8 cellular contexts compared by ENCODE assay signal in genomic region chr21:35940074-35940927, GRCh38.
DNase-seq lines count a peak whose midpoint lies in the region; ATAC-seq and TF ChIP-seq lines count a peak whose summit lies in the region.

No MANE protein-coding gene starts in this region.

- H3K18ac ChIP-seq in mesendoderm (ENCODE audit: low read length): no peak overlapping the region

- no peak overlapping the region for H3K27ac Mint-ChIP-seq in endodermal cell
- no peak overlapping the region for H3K27ac Mint-ChIP-seq in activated T-helper 1 cell treated with anti-CD3 and anti-CD28 coated beads, Interleukin-12 subunit alpha, Interleukin-12 subunit beta, Interleukin-2, Interleukin-4 antibody, amounts not matched to agents 30 ng/mL and 10 ng/mL and 1 ng/mL, durations not matched to agents 14 hours and 24 hours and 36 hours

- H3K27me3 Mint-ChIP-seq in endodermal cell (ENCODE audit: insufficient read depth): no peaks in the 10 kb centered on the region
- peaks cover 9% of the 10 kb centered on the region for H3K27me3 Mint-ChIP-seq in activated T-helper 1 cell treated with anti-CD3 and anti-CD28 coated beads, Interleukin-12 subunit alpha, Interleukin-12 subunit beta, Interleukin-2, Interleukin-4 antibody, amounts not matched to agents 30 ng/mL and 10 ng/mL and 1 ng/mL, durations not matched to agents 14 hours and 24 hours and 36 hours (ENCODE audit: insufficient read depth)

- no peak overlapping the region for H3K23ac ChIP-seq in mesendoderm (ENCODE audit: low read length)

- H2BK120ac ChIP-seq in mesendoderm (ENCODE audit: low read depth, low read length): no peak overlapping the region

- ATAC-seq in HG03432 (IDR thresholded peaks at IDR 0.05; ENCODE audit: unreplicated experiment): no peak

- no peaks in the 10 kb centered on the region for H3K79me2 ChIP-seq in mesendoderm (ENCODE audit: control insufficient read depth, insufficient read depth, low read length)

- H4K5ac ChIP-seq in mesendoderm (ENCODE audit: low read length): no peak overlapping the region

- no peaks in the 10 kb centered on the region for H3K36me3 Mint-ChIP-seq in endodermal cell (ENCODE audit: low read depth)
- H3K36me3 Mint-ChIP-seq in activated T-helper 1 cell treated with anti-CD3 and anti-CD28 coated beads, Interleukin-12 subunit alpha, Interleukin-12 subunit beta, Interleukin-2, Interleukin-4 antibody, amounts not matched to agents 30 ng/mL and 10 ng/mL and 1 ng/mL, durations not matched to agents 14 hours and 24 hours and 36 hours (ENCODE audit: low read depth): no peaks in the 10 kb centered on the region

- no peak overlapping the region for H2BK15ac ChIP-seq in mesendoderm (replicated peaks; ENCODE audit: low read depth)

- H4K8ac ChIP-seq in mesendoderm (ENCODE audit: low read depth, low read length): no peak overlapping the region

- peaks cover 5% of the 10 kb centered on the region for H3K4me1 ChIP-seq in endodermal cell (ENCODE audit: control insufficient read depth, insufficient read depth, low read length)
- no peaks in the 10 kb centered on the region for H3K4me1 ChIP-seq in mesendoderm (ENCODE audit: control insufficient read depth, low read depth, low read length)

- no peak overlapping the region for H3K4ac ChIP-seq in mesendoderm (ENCODE audit: low read depth, low read length)

- H3K9me3 ChIP-seq in MG63 (no peaks in the 10 kb centered on the region), endodermal cell (ENCODE audit: control insufficient read depth, low read length) (no peaks in the 10 kb centered on the region)

- H2AK5ac ChIP-seq in mesendoderm (ENCODE audit: low read length): no peak overlapping the region

- H2BK5ac ChIP-seq in mesendoderm (ENCODE audit: low read length): no peak overlapping the region

- H3K36me3 ChIP-seq in MG63 (no peaks in the 10 kb centered on the region), endodermal cell (ENCODE audit: control insufficient read depth, insufficient read depth, low read length) (no peaks in the 10 kb centered on the region), mesendoderm (ENCODE audit: control insufficient read depth, insufficient read depth, low read length) (no peaks in the 10 kb centered on the region)

- intact Hi-C loops in activated T-helper 1 cell treated with anti-CD3 and anti-CD28 coated beads, Interleukin-12 subunit alpha, Interleukin-12 subunit beta, Interleukin-2, Interleukin-4 antibody, amounts not matched to agents 30 ng/mL and 10 ng/mL and 1 ng/mL, durations not matched to agents 14 hours and 24 hours and 36 hours (cut with micrococcal nuclease): no loop called here

- no peak overlapping the region for H3K9ac ChIP-seq in endodermal cell (ENCODE audit: extremely low read depth, low read length, poor library complexity, severe bottlenecking)
- H3K9ac ChIP-seq in mesendoderm (ENCODE audit: low read length): no peak overlapping the region

- H3K4me3 ChIP-seq in MG63: no peak overlapping the region
- no peak overlapping the region for H3K4me3 ChIP-seq in endodermal cell (ENCODE audit: low read length)
- no peak overlapping the region for H3K4me3 ChIP-seq in mesendoderm (ENCODE audit: low read length)

- no peak overlapping the region for H3K4me2 ChIP-seq in mesendoderm (ENCODE audit: low read length)

- no peak overlapping the region for H3K27ac ChIP-seq in endodermal cell (ENCODE audit: low read depth, low read length)
- H3K27ac ChIP-seq in mesendoderm (ENCODE audit: low read depth, low read length): no peak overlapping the region

- H3K79me1 ChIP-seq in mesendoderm (ENCODE audit: low read length): no peaks in the 10 kb centered on the region

- no peaks in the 10 kb centered on the region for H3K9me3 Mint-ChIP-seq in endodermal cell
- no peaks in the 10 kb centered on the region for H3K9me3 Mint-ChIP-seq in activated T-helper 1 cell treated with anti-CD3 and anti-CD28 coated beads, Interleukin-12 subunit alpha, Interleukin-12 subunit beta, Interleukin-2, Interleukin-4 antibody, amounts not matched to agents 30 ng/mL and 10 ng/mL and 1 ng/mL, durations not matched to agents 14 hours and 24 hours and 36 hours

- peaks cover 3% of the 10 kb centered on the region for H3K4me1 Mint-ChIP-seq in endodermal cell
- H3K4me1 Mint-ChIP-seq in activated T-helper 1 cell treated with anti-CD3 and anti-CD28 coated beads, Interleukin-12 subunit alpha, Interleukin-12 subunit beta, Interleukin-2, Interleukin-4 antibody, amounts not matched to agents 30 ng/mL and 10 ng/mL and 1 ng/mL, durations not matched to agents 14 hours and 24 hours and 36 hours (ENCODE audit: low read depth): no peaks in the 10 kb centered on the region

- WGBS in endodermal cell (ENCODE audit: insufficient coverage in 1 of 2, insufficient read length in 1 of 2), 2 experiments: 50% methylated on average over 7 to 11 of the region's 11 CpGs
- WGBS in mesendoderm (ENCODE audit: extremely low coverage, insufficient coverage, low lambda C conversion rate): no CpG with 5 or more reads among the region's 11 CpGs

- no peak overlapping the region for H3K56ac ChIP-seq in mesendoderm (ENCODE audit: low read length)

- peak; percentile 62 for DNase-seq in GDM1 (lab: John Stamatoyannopoulos, UW)
- peak; percentile 35 for DNase-seq in MG63
- DNase-seq in RKO (ENCODE audit: low spot score): peak; percentile 78
- DNase-seq in endodermal cell: peak; percentile 55
- peak; percentile 64 for DNase-seq in mesendoderm
- no peak for DNase-seq in stimulated activated CD4-positive, alpha-beta T cell treated with anti-CD3 and anti-CD28 coated beads, Interleukin-2, amount 100 ng/mL, for 48 hours
- no peak for DNase-seq in activated T-helper 1 cell treated with anti-CD3 and anti-CD28 coated beads, Interleukin-12 subunit alpha, Interleukin-12 subunit beta, Interleukin-2, Interleukin-4 antibody, amounts not matched to agents 30 ng/mL and 10 ng/mL and 1 ng/mL, durations not matched to agents 14 hours and 24 hours and 36 hours (ENCODE audit: low spot score)

- TF ChIP-seq CTCF in endodermal cell (conservative IDR thresholded peaks at IDR 0.05): peak; percentile 77

- H3K27me3 ChIP-seq in MG63: no peaks in the 10 kb centered on the region
- no peaks in the 10 kb centered on the region for H3K27me3 ChIP-seq in endodermal cell (ENCODE audit: control insufficient read depth, insufficient read depth, low read length, poor library complexity, severe bottlenecking)
- H3K27me3 ChIP-seq in mesendoderm (ENCODE audit: insufficient read depth, low read length, poor library complexity): no peaks in the 10 kb centered on the region

- no peak overlapping the region for H3K4me3 Mint-ChIP-seq in endodermal cell
- H3K4me3 Mint-ChIP-seq in activated T-helper 1 cell treated with anti-CD3 and anti-CD28 coated beads, Interleukin-12 subunit alpha, Interleukin-12 subunit beta, Interleukin-2, Interleukin-4 antibody, amounts not matched to agents 30 ng/mL and 10 ng/mL and 1 ng/mL, durations not matched to agents 14 hours and 24 hours and 36 hours: no peak overlapping the region

Comparison
In these comparisons a context has a peak if more than half of its experiments do, and no peak if none do; other contexts are left out.
1. DNase-seq: peak in GDM1 (single experiment), MG63 (single experiment), RKO (single experiment), endodermal cell (single experiment) and mesendoderm (single experiment); none in stimulated activated CD4-positive, alpha-beta T cell treated with anti-CD3 and anti-CD28 coated beads, Interleukin-2, amount 100 ng/mL, for 48 hours (0 of 2) and activated T-helper 1 cell treated with anti-CD3 and anti-CD28 coated beads, Interleukin-12 subunit alpha, Interleukin-12 subunit beta, Interleukin-2, Interleukin-4 antibody, amounts not matched to agents 30 ng/mL and 10 ng/mL and 1 ng/mL, durations not matched to agents 14 hours and 24 hours and 36 hours (single experiment).